Comparison of ENCODE assay signal across 13 cellular contexts in the genomic region with DNA sequence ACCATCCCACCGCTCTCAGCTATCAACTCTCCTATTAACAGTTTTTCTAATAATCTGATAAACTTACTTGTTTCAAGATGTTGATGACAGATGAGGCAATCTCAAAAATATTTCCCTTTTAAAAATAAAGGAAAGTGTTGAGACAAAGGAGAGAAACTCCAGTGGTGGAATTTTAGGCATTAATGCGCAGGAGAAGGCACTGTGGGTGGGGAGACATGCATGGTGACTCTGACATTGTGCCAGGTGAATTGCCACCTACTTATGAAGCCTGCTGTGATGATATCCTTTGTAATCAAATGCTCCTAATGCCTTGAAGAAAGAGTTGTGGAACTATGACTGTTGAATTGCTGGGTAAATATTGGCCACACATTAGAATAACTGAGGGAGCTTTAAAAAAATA. TPM values are rescaled to one million over a fixed set of nuclear protein-coding genes. Genes with fewer than 3 reads are reported as not detected.
DNase-seq lines count a peak whose midpoint lies in the region; ATAC-seq and TF ChIP-seq lines count a peak whose summit lies in the region.
"Had no signal": no experiment of that assay in that cellular context is flagged by ENCODE, and none has a peak within 500 bp of the region (broad histone marks: within the 10 kb centered on the region; RNA-seq: fewer than 3 reads in every experiment).

No MANE protein-coding gene starts in this region.

- TF ChIP-seq CTCF in MCF 10A (IDR thresholded peaks at IDR 0.05; ENCODE audit: unreplicated experiment) (no peak), breast epithelium (IDR thresholded peaks at IDR 0.05) (no peak), fibroblast of the aortic adventitia (IDR thresholded peaks at IDR 0.05; ENCODE audit: insufficient read depth, low read length) (no peak), testis (IDR thresholded peaks at IDR 0.05) (no peak)

- peaks cover 29% of the 10 kb centered on the region for H3K36me3 Mint-ChIP-seq in MCF 10A (ENCODE audit: insufficient read depth, unreplicated experiment)
- H3K36me3 Mint-ChIP-seq: activated naive CD4-positive, alpha-beta T cell treated with anti-CD3 and anti-CD28 coated beads, Interleukin-2, amount 50 U/mL, for 24 hours had no signal

- H3K4me1 ChIP-seq in breast epithelium (no peaks in the 10 kb centered on the region), SJSA1 (replicated peaks) (peaks cover 17% of the 10 kb centered on the region), testis (no peaks in the 10 kb centered on the region)

- H3K9me3 Mint-ChIP-seq in MCF 10A (ENCODE audit: unreplicated experiment) = no peaks in the 10 kb centered on the region
- H3K9me3 Mint-ChIP-seq: activated naive CD4-positive, alpha-beta T cell treated with anti-CD3 and anti-CD28 coated beads, Interleukin-2, amount 50 U/mL, for 24 hours had no signal

- peaks cover 34% of the 10 kb centered on the region for H3K4me1 Mint-ChIP-seq in MCF 10A (ENCODE audit: insufficient read depth, unreplicated experiment)

- CTCF ChIA-PET in MCF 10A (lab: Yijun Ruan, JAX) = interaction anchor here (0.6 to 0.7 kb wide), 4 partner anchors 31 to 622 kb away, joined by 3 read pairs; no protein-coding TSS in a partner anchor

- H3K9me3 ChIP-seq in breast epithelium = no peaks in the 10 kb centered on the region
- no peaks in the 10 kb centered on the region for H3K9me3 ChIP-seq in SJSA1 (replicated peaks)
- H3K9me3 ChIP-seq in testis = no peaks in the 10 kb centered on the region
- H3K9me3 ChIP-seq: neutrophil had no signal

- H3K36me3 ChIP-seq in breast epithelium (no peaks in the 10 kb centered on the region), SJSA1 (no peaks in the 10 kb centered on the region), testis (ENCODE audit: low read depth, missing control alignments) (no peaks in the 10 kb centered on the region)
- H3K36me3 ChIP-seq: neutrophil had no signal

- peak overlapping the region in 1 of 2 donors; percentile 37 for H3K27ac ChIP-seq in breast epithelium
- H3K27ac ChIP-seq in SJSA1 = peak overlapping the region; percentile 49
- no peak overlapping the region for H3K27ac ChIP-seq in testis
- H3K27ac ChIP-seq: neutrophil had no signal

- H3K4me3 ChIP-seq in breast epithelium = no peak overlapping the region
- no peak overlapping the region for H3K4me3 ChIP-seq in SJSA1
- no peak overlapping the region for H3K4me3 ChIP-seq in fibroblast of the aortic adventitia (ENCODE audit: low read depth, low read length)
- H3K4me3 ChIP-seq in testis = no peak overlapping the region

- no peaks in the 10 kb centered on the region for H3K27me3 ChIP-seq in breast epithelium
- H3K27me3 ChIP-seq in SJSA1 (replicated peaks) = no peaks in the 10 kb centered on the region
- no peaks in the 10 kb centered on the region for H3K27me3 ChIP-seq in testis
- H3K27me3 ChIP-seq: neutrophil had no signal

- POLR2A ChIA-PET in MCF 10A (lab: Yijun Ruan, JAX) = interaction anchor here (0.7 to 2.0 kb wide), 4 partner anchors 13 to 75 kb away, joined by 3 to 8 read pairs (median 3); no protein-coding TSS in a partner anchor

- H3K27me3 Mint-ChIP-seq in MCF 10A (ENCODE audit: insufficient read depth, unreplicated experiment) = no peaks in the 10 kb centered on the region

- intact Hi-C loops in MCF 10A (cut with micrococcal nuclease) (loop anchor here (10.0 kb wide), 1 partner anchor 156 kb away; no protein-coding TSS in a partner anchor), breast epithelium (cut with DNase I; ENCODE audit: low total_unique reads) (no loop called here), testis (cut with DNase I; ENCODE audit: low total_unique reads) (no loop called here)

- ATAC-seq in GM18861 (IDR thresholded peaks at IDR 0.05; ENCODE audit: unreplicated experiment) (no peak), HG03097 (IDR thresholded peaks at IDR 0.05; ENCODE audit: low FRiP score, unreplicated experiment) (no peak)

- no TSS peak for BruUV-seq in MCF 10A (replicated peaks; lab: Mats Ljungman, UMichigan)

- H3K27ac Mint-ChIP-seq in MCF 10A (ENCODE audit: low read depth, unreplicated experiment) = peak overlapping the region; percentile 33
- H3K27ac Mint-ChIP-seq: activated naive CD4-positive, alpha-beta T cell treated with anti-CD3 and anti-CD28 coated beads, Interleukin-2, amount 50 U/mL, for 24 hours had no signal

- DNase-seq in MCF 10A (ENCODE audit: unreplicated experiment) (peak; percentile 16), breast epithelium (ENCODE audit: low spot score in 2 of 2) (no peak), SJSA1 (ENCODE audit: low read depth in 1 of 2, low spot score in 2 of 2) (peak in 1 of 2 experiments; percentile 49), fibroblast of the aortic adventitia (ENCODE audit: low read depth) (peak; percentile 50), testis (no peak), erythroblast (lab: John Stamatoyannopoulos, UW) (no peak)
- DNase-seq: activated CD4-positive, CD25-positive, alpha-beta regulatory T cell; NCI-H2171 treated with DMSO at 0.1 percent for 48 hours had no signal

- WGBS in testis, 2 donors = 74 to 78% methylated on average over 2 of the region's 2 CpGs

- TF ChIP-seq POLR2A in breast epithelium (IDR thresholded peaks at IDR 0.05) (no peak), testis (IDR thresholded peaks at IDR 0.05) (no peak), erythroblast (IDR thresholded peaks at IDR 0.05; ENCODE audit: low read length) (no peak)

- no peak overlapping the region for H3K4me3 Mint-ChIP-seq in MCF 10A (ENCODE audit: unreplicated experiment)

RNA-seq across cellular contexts. Expression of a gene that starts 56.4 kb away (rescaled TPM):
- total RNA-seq in MCF 10A (2022) (0.23 TPM in 1 of 2 replicates, not detected in the other), breast epithelium (10 to 100 TPM in 1 of 3 donors, 1 to 10 TPM in 2; 4.3 to 41.4 (median 9.5) TPM), fibroblast of the aortic adventitia (ENCODE audit: low replicate concordance) (0.54 and 0.74 TPM in 2 replicates), testis (1 to 10 TPM in 1 of 2 donors, under 1 TPM in 1; 0.63 to 1.5 TPM)
- not detected in 2 replicates for total RNA-seq in SJSA1 (2014; rRNA removed; shearing (Covaris generic))
- 1.8 TPM for polyA plus RNA-seq in testis (ENCODE audit: insufficient read depth, low read depth, low replicate concordance)
- polyA plus RNA-seq: AG04450 had no signal

Comparison
In these comparisons a context has a peak if more than half of its experiments do, and no peak if none do; other contexts are left out.
1. DNase-seq: peak in MCF 10A (single experiment) and fibroblast of the aortic adventitia (single experiment); none in breast epithelium (0 of 2), testis (single experiment) and erythroblast (0 of 2).